Comparison of ENCODE assay signal across 17 cellular contexts in genomic region chr1:157198619-157199420, GRCh38.
DNase-seq lines count a peak whose midpoint lies in the region; FAIRE-seq and TF ChIP-seq lines count a peak whose summit lies in the region.
"Had no signal": no experiment of that assay in that cellular context is flagged by ENCODE, and none has a peak within 500 bp of the region (broad histone marks: within the 10 kb centered on the region; RNA-seq: fewer than 3 reads in every experiment).

No MANE protein-coding gene starts in this region.

- H2AFZ ChIP-seq in osteoblast (ENCODE audit: low read length) = no peak overlapping the region

- H3K27me3 Mint-ChIP-seq in CD4-positive, alpha-beta memory T cell = peaks cover 15 to 16% of the 10 kb centered on the region in 2 donors

- H3K79me2 ChIP-seq in osteoblast (ENCODE audit: insufficient read depth, low read length) = no peaks in the 10 kb centered on the region

- H3K36me3 ChIP-seq in bronchial epithelial cell (ENCODE audit: control insufficient read depth, insufficient read depth, low read length) = no peaks in the 10 kb centered on the region
- no peaks in the 10 kb centered on the region for H3K36me3 ChIP-seq in osteoblast (ENCODE audit: insufficient read depth, low read length)
- no peaks in the 10 kb centered on the region for H3K36me3 ChIP-seq in CD4-positive, alpha-beta memory T cell (ENCODE audit: insufficient read depth, low read length)
- H3K36me3 ChIP-seq: colonic mucosa, spleen, stomach had no signal

- FAIRE-seq in bronchial epithelial cell (lab: Jason Lieb, UNC) = no peak
- FAIRE-seq: G401.6, GM12891 had no signal

- H3K9me3 Mint-ChIP-seq in CD4-positive, alpha-beta memory T cell = no peaks in the 10 kb centered on the region
- H3K9me3 Mint-ChIP-seq: activated T-helper 2 cell treated with anti-CD3 and anti-CD28 coated beads, Interferon-gamma antibody, Interleukin-2, Interleukin-4, amounts not matched to agents 10 μg/mL and 5 μg/mL and 100 μg/mL, durations not matched to agents 14 hours and 24 hours and 36 hours; CD4-positive, alpha-beta T cell had no signal

- intact Hi-C loops in CD4-positive, alpha-beta memory T cell (cut with micrococcal nuclease) = no loop called here

- H3K4me3 ChIP-seq in bronchial epithelial cell (ENCODE audit: low read depth, low read length) (no peak overlapping the region), osteoblast (ENCODE audit: insufficient read depth, low read length) (no peak overlapping the region)
- no peak overlapping the region for H3K4me3 ChIP-seq in CD4-positive, alpha-beta memory T cell (ENCODE audit: low read length in 2 of 2)
- H3K4me3 ChIP-seq: colonic mucosa, spleen, stomach had no signal

- CTCF ChIA-PET in CD4-positive, alpha-beta memory T cell (lab: Charles Lee; ENCODE audit: partially characterized antibody) = interaction anchor here (1.0 to 1.7 kb wide), 2 partner anchors 9 to 14 kb away, joined by 3 to 5 read pairs; no protein-coding TSS in a partner anchor

- POLR2A ChIA-PET in CD4-positive, alpha-beta memory T cell (lab: Charles Lee; ENCODE audit: partially characterized antibody) = no interaction called here

- no peaks in the 10 kb centered on the region for H3K4me1 ChIP-seq in osteoblast (ENCODE audit: insufficient read depth, low read length)
- H3K4me1 ChIP-seq in CD4-positive, alpha-beta memory T cell (ENCODE audit: insufficient read depth, low read length) = no peaks in the 10 kb centered on the region
- H3K4me1 ChIP-seq: colonic mucosa had no signal

- H3K27me3 ChIP-seq in bronchial epithelial cell (ENCODE audit: control insufficient read depth, insufficient read depth, low read length) (no peaks in the 10 kb centered on the region), osteoblast (ENCODE audit: insufficient read depth, low read length) (peaks cover 25% of the 10 kb centered on the region)
- peaks cover 4% of the 10 kb centered on the region for H3K27me3 ChIP-seq in CD4-positive, alpha-beta memory T cell (ENCODE audit: insufficient read depth, low read length)

- H3K4me1 Mint-ChIP-seq in CD4-positive, alpha-beta memory T cell = peaks cover 0 to 3% (median 3%) of the 10 kb centered on the region in 4 donors

- no peak overlapping the region for H3K27ac ChIP-seq in osteoblast (ENCODE audit: low read depth, low read length)
- H3K27ac ChIP-seq in CD4-positive, alpha-beta memory T cell (ENCODE audit: low read depth, low read length) = no peak overlapping the region
- H3K27ac ChIP-seq: colonic mucosa, spleen, stomach had no signal

- no peak overlapping the region for H3K4me2 ChIP-seq in osteoblast (ENCODE audit: insufficient read depth, low read length)

- no peaks in the 10 kb centered on the region for H3K9me3 ChIP-seq in osteoblast (ENCODE audit: low read depth, low read length)
- H3K9me3 ChIP-seq in CD4-positive, alpha-beta memory T cell (ENCODE audit: control insufficient read depth in 1 of 2, low read length in 2 of 2) = no peaks in the 10 kb centered on the region
- H3K9me3 ChIP-seq: colonic mucosa, spleen, stomach had no signal

- DNase-seq in NK-92 treated with Interleukin-12 subunit alpha and Interleukin-12 subunit beta, amount 100 ng/mL, for 24 hours (lab: John Stamatoyannopoulos, UW) = peak; percentile 66
- DNase-seq in NK-92 (lab: John Stamatoyannopoulos, UW; ENCODE audit: unreplicated experiment) (no peak), HPDE6-E6E7 (ENCODE audit: extremely low spot score) (peak; percentile 57), bronchial epithelial cell (ENCODE audit: low read depth) (peak; percentile 90), osteoblast (ENCODE audit: insufficient read length, low spot score, missing footprints) (peak; percentile 56), globus pallidus (ENCODE audit: low spot score) (no peak), cerebellum (ENCODE audit: low spot score) (no peak)
- no peak for DNase-seq in CD4-positive, alpha-beta memory T cell
- DNase-seq: CD4-positive, alpha-beta T cell; colonic mucosa; H7; midbrain; spleen had no signal

- TF ChIP-seq CTCF in bronchial epithelial cell (IDR thresholded peaks at IDR 0.05; ENCODE audit: insufficient read depth, low read length, severe bottlenecking) = no peak
- TF ChIP-seq CTCF in osteoblast (IDR thresholded peaks at IDR 0.05; ENCODE audit: extremely low read depth, low read depth, low read length) = no peak

- H3K27ac Mint-ChIP-seq in CD4-positive, alpha-beta memory T cell = no peak overlapping the region
- H3K27ac Mint-ChIP-seq: activated T-helper 2 cell treated with anti-CD3 and anti-CD28 coated beads, Interferon-gamma antibody, Interleukin-2, Interleukin-4, amounts not matched to agents 10 μg/mL and 5 μg/mL and 100 μg/mL, durations not matched to agents 14 hours and 24 hours and 36 hours; CD4-positive, alpha-beta T cell had no signal

- H3K36me3 Mint-ChIP-seq in CD4-positive, alpha-beta memory T cell = no peaks in the 10 kb centered on the region

- H4K20me1 ChIP-seq in osteoblast (ENCODE audit: insufficient read depth, low read length) = no peaks in the 10 kb centered on the region

- no peak overlapping the region for H3K4me3 Mint-ChIP-seq in CD4-positive, alpha-beta memory T cell
- H3K4me3 Mint-ChIP-seq: CD4-positive, alpha-beta T cell had no signal

Comparison
In these comparisons a context has a peak if more than half of its experiments do, and no peak if none do; other contexts are left out.
1. DNase-seq: peak in NK-92 treated with Interleukin-12 subunit alpha and Interleukin-12 subunit beta, amount 100 ng/mL, for 24 hours (single experiment), HPDE6-E6E7 (single experiment), bronchial epithelial cell (single experiment) and osteoblast (single experiment); none in NK-92 (single experiment), CD4-positive, alpha-beta memory T cell (0 of 5), globus pallidus (single experiment) and cerebellum (single experiment).